26 cellular contexts compared by ENCODE assay signal in genomic region chr6:166476061-166476591, GRCh38.
"Had no signal": no experiment of that assay in that cellular context is flagged by ENCODE, and none has a peak within 500 bp of the region (broad histone marks: within the 10 kb centered on the region; RNA-seq: fewer than 3 reads in every experiment).

No MANE protein-coding gene starts in this region.

- H3K9ac ChIP-seq: parathyroid adenoma had no signal

- ATAC-seq: activated T-cell treated with anti-CD3 and anti-CD28 coated beads, Interleukin-2, amount 50 U/mL, for 4 hours; left lung; natural killer cell; right lobe of liver; stimulated activated naive B cell treated with anti-CD40 and anti-IgM and Interleukin-4, amounts not matched to agents 10 μg/mL and 1 μg/mL and 100 μg/mL, for 72 hours had no signal

- DNase-seq: activated CD4-positive, alpha-beta T cell treated with anti-CD3 and anti-CD28 coated beads for 4 hours; activated CD4-positive, alpha-beta T cell treated with anti-CD3 and anti-CD28 coated beads, Interleukin-2, amount 50 U/mL, for 48 hours; activated CD8-positive, alpha-beta memory T cell treated with anti-CD3 and anti-CD28 coated beads, Interleukin-2, amount 50 U/mL, for 48 hours; activated naive CD4-positive, alpha-beta T cell treated with anti-CD3 and anti-CD28 coated beads for 36 hours; activated naive CD8-positive, alpha-beta T cell treated with anti-CD3 and anti-CD28 coated beads, Interleukin-2, amount 10 ng/mL, durations not matched to agents 7 days and 5 days; activated T-cell treated with anti-CD3 and anti-CD28 coated beads, Interleukin-2, amount 50 U/mL, for 4 hours; amniotic stem cell; erythroblast; foreskin fibroblast; kidney glomerular epithelial cell; left lung; mammary epithelial cell; midbrain; natural killer cell; small intestine; stimulated activated CD4-positive, alpha-beta T cell treated with anti-CD3 and anti-CD28 coated beads, Interleukin-2, amount 100 ng/mL, for 48 hours; stimulated activated CD8-positive, alpha-beta memory T cell treated with anti-CD3 and anti-CD28 coated beads, Interleukin-4, amount 100 ng/mL, for 48 hours; stimulated activated naive B cell treated with anti-CD40 and anti-IgM and Interleukin-4, amounts not matched to agents 10 μg/mL and 1 μg/mL and 100 μg/mL, for 72 hours; T-helper 1 cell; transverse colon had no signal

- H3K4me1 ChIP-seq: parathyroid adenoma, right lobe of liver, transverse colon had no signal

- H2AFZ ChIP-seq: parathyroid adenoma had no signal

- H3K79me2 ChIP-seq: parathyroid adenoma had no signal

- H3K9me3 ChIP-seq: left lung, neutrophil, right lobe of liver, transverse colon had no signal

- H3K27ac ChIP-seq: left lung, neutrophil, parathyroid adenoma, right lobe of liver, transverse colon had no signal

- FAIRE-seq: endometrium, small intestine, TTC549, urothelium cell line had no signal

- H3K27me3 ChIP-seq: left lung, neutrophil, right lobe of liver, transverse colon had no signal

- H3K36me3 ChIP-seq: right lobe of liver, transverse colon had no signal

- H3K4me3 ChIP-seq: left lung, right lobe of liver, transverse colon had no signal
